ENCODE assay signal across 1 cellular context in genomic region chr14:61566537-61567225, GRCh38.
TF ChIP-seq lines count a peak whose summit lies in the region.

No MANE protein-coding gene starts in this region.

TF ChIP-seq in GM23338, 12 proteins besides CTCF, POLR2A, EP300 and RAD21 (continued from another document):
- TF ChIP-seq ZNF462 (CRISPR knock-in tag; IDR thresholded peaks at IDR 0.05) (no peak), EZH2 (IDR thresholded peaks at IDR 0.05; ENCODE audit: low read depth, unreplicated experiment) (no peak), STAT1 (IDR thresholded peaks at IDR 0.05; ENCODE audit: unreplicated experiment) (no peak), ETS1 (IDR thresholded peaks at IDR 0.05) (no peak)
